ENCODE assay signal across 8 cellular contexts in genomic region chr3:108221911-108222812, GRCh38. TPM values are rescaled to one million over a fixed set of nuclear protein-coding genes. Genes with fewer than 3 reads are reported as not detected.
DNase-seq lines count a peak whose midpoint lies in the region; ATAC-seq and TF ChIP-seq lines count a peak whose summit lies in the region.

Gene IFT57 (minus strand): TSS chr3:108222424. CDS start chr3:108222322, 102 bp downstream.

- TF ChIP-seq CTCF in GM06990 (IDR thresholded peaks at IDR 0.05; ENCODE audit: insufficient read depth, low read length, poor library complexity, severe bottlenecking) (no peak), omental fat pad (IDR thresholded peaks at IDR 0.05) (no peak), testis (IDR thresholded peaks at IDR 0.05) (no peak)

- no peaks in the 10 kb centered on the region for H3K9me3 ChIP-seq in testis

- peak; percentile 94 for ATAC-seq in HG02610 (IDR thresholded peaks at IDR 0.05; ENCODE audit: unreplicated experiment)
- peak; percentile 98 for ATAC-seq in omental fat pad (ENCODE audit: low FRiP score)

- no peaks in the 10 kb centered on the region for H3K36me3 ChIP-seq in GM06990 (ENCODE audit: control insufficient read depth, insufficient read depth, low read length)
- H3K36me3 ChIP-seq in testis (ENCODE audit: low read depth, missing control alignments): no peaks in the 10 kb centered on the region

- intact Hi-C loops in testis (cut with DNase I; ENCODE audit: low total_unique reads): no loop called here

- WGBS in testis, 2 donors: 0 to 1% methylated on average over 29 to 45 of the region's 57 CpGs

- peak; percentile 98 for DNase-seq in GM06990 (ENCODE audit: extremely low read depth, insufficient read length)
- DNase-seq in NCI-H1092 treated with DMSO at 0.1 percent for 48 hours (lab: John Stamatoyannopoulos, UW): peak; percentile 99
- peak; percentile 93 for DNase-seq in SKM-1 treated with dmso at 0.1 percent for 144 hours (lab: John Stamatoyannopoulos, UW; ENCODE audit: unreplicated experiment)
- peak; percentile 97 for DNase-seq in glomerular visceral epithelial cell (ENCODE audit: extremely low spot score)
- peak; percentile 92 for DNase-seq in omental fat pad (ENCODE audit: low spot score)
- peak; percentile 99 for DNase-seq in testis

- TF ChIP-seq POLR2A in testis (IDR thresholded peaks at IDR 0.05): peak; percentile 2

- no peaks in the 10 kb centered on the region for H3K27me3 ChIP-seq in GM06990 (replicated peaks; ENCODE audit: control insufficient read depth, insufficient read depth, low read length)
- H3K27me3 ChIP-seq in testis: no peaks in the 10 kb centered on the region

- peak within 1 kb of the TSS; percentile 98 for H3K4me3 Mint-ChIP-seq in activated naive CD8-positive, alpha-beta T cell

- H3K4me1 ChIP-seq in testis: peaks cover 23% of the 10 kb centered on the region

- H3K27ac ChIP-seq in testis: peak within 1 kb of the TSS; percentile 57 to 86

- peak within 1 kb of the TSS; percentile 99 for H3K27ac Mint-ChIP-seq in activated naive CD8-positive, alpha-beta T cell

- no peaks in the 10 kb centered on the region for H3K27me3 Mint-ChIP-seq in activated naive CD8-positive, alpha-beta T cell

- H3K36me3 Mint-ChIP-seq in activated naive CD8-positive, alpha-beta T cell: no peaks in the 10 kb centered on the region

- H3K9me3 Mint-ChIP-seq in activated naive CD8-positive, alpha-beta T cell (ENCODE audit: low read depth): no peaks in the 10 kb centered on the region

- peaks cover 56% of the 10 kb centered on the region for H3K4me1 Mint-ChIP-seq in activated naive CD8-positive, alpha-beta T cell (ENCODE audit: low read depth)

- peak within 1 kb of the TSS; percentile 86 for H3K4me3 ChIP-seq in GM06990 (replicated peaks; ENCODE audit: low read depth, low read length)
- peak within 1 kb of the TSS; percentile 76 to 84 for H3K4me3 ChIP-seq in testis

RNA-seq across cellular contexts. Expression of gene IFT57, which starts in this region (rescaled TPM):
- 10 to 100 TPM; 31.6 to 59.6 (median 51.0) TPM for total RNA-seq in omental fat pad
- 100 to 1,000 TPM; 112 to 185 TPM for total RNA-seq in testis
- polyA plus RNA-seq in testis (ENCODE audit: insufficient read depth, low read depth, low replicate concordance): 211 TPM

Comparison
In these comparisons a context has a peak if more than half of its experiments do, and no peak if none do; other contexts are left out.
1. Peak in every context shown above with its lines: DNase-seq, ATAC-seq, H3K4me3 ChIP-seq and H3K27ac ChIP-seq.